Comparison of ENCODE assay signal across 8 cellular contexts in genomic region chr19:2977686-2978466, GRCh38. TPM values are rescaled to one million over a fixed set of nuclear protein-coding genes. Genes with fewer than 3 reads are reported as not detected.
DNase-seq lines count a peak whose midpoint lies in the region; ATAC-seq, FAIRE-seq and TF ChIP-seq lines count a peak whose summit lies in the region.

No MANE protein-coding gene starts in this region.

- no peak for FAIRE-seq in GM19239 (lab: Jason Lieb, UNC)

- peak overlapping the region in 1 of 59 donors; percentile 17 for H3K27ac ChIP-seq in dorsolateral prefrontal cortex
- H3K27ac ChIP-seq in prostate gland: peak overlapping the region in 1 of 2 donors; percentile 7

- DNase-seq in GM10266 (ENCODE audit: extremely low spot score): peak; percentile 30
- DNase-seq in LNCaP clone FGC (ENCODE audit: low read depth): no peak
- no peak for DNase-seq in dorsolateral prefrontal cortex
- no peak for DNase-seq in prostate gland (ENCODE audit: low spot score)
- DNase-seq in superior temporal gyrus (ENCODE audit: extremely low spot score): no peak
- DNase-seq in GM19239 (ENCODE audit: insufficient read length, low spot score): no peak
- no peak for DNase-seq in activated CD4-positive, CD25-positive, alpha-beta regulatory T cell treated with anti-CD3 and anti-CD28 coated beads, Interleukin-2, amount 50 U/mL, for 72 hours

- 54% methylated on average over 19 of the region's 19 CpGs for WGBS in prostate gland

- no peak for TF ChIP-seq CTCF in GM10266 (IDR thresholded peaks at IDR 0.05; ENCODE audit: control insufficient read depth, insufficient read depth, low read depth, missing control alignments)
- no peak for TF ChIP-seq CTCF in LNCaP clone FGC (IDR thresholded peaks at IDR 0.05; ENCODE audit: control insufficient read depth, extremely low read depth, insufficient read depth)
- TF ChIP-seq CTCF in dorsolateral prefrontal cortex (IDR thresholded peaks at IDR 0.05 in 54 of 56, conservative IDR thresholded peaks at IDR 0.05 in 2 of 56; ENCODE audit: low read depth in 1 of 56, partially characterized antibody in 56 of 56): no peak
- no peak for TF ChIP-seq CTCF in prostate gland (IDR thresholded peaks at IDR 0.05)

- intact Hi-C loops in dorsolateral prefrontal cortex (cut with DNase I): loop anchor here (1.0 to 5.0 kb wide), 2 partner anchors 54 to 59 kb away; no protein-coding TSS in a partner anchor
- intact Hi-C loops in prostate gland (cut with DNase I): loop anchor here (5.0 kb wide), 1 partner anchor 84 kb away; the partner anchor contains the start of gene TLE5

- peaks cover 8% of the 10 kb centered on the region for H3K4me1 ChIP-seq in prostate gland (replicated peaks)

- H3K27me3 ChIP-seq in dorsolateral prefrontal cortex (no peaks in the 10 kb centered on the region), prostate gland (replicated peaks; ENCODE audit: insufficient read depth) (no peaks in the 10 kb centered on the region)

- no peak for TF ChIP-seq POLR2A in prostate gland (IDR thresholded peaks at IDR 0.05)

- H3K9me3 ChIP-seq in prostate gland: no peaks in the 10 kb centered on the region

- no peak for ATAC-seq in GM18909 (IDR thresholded peaks at IDR 0.05; ENCODE audit: poor library complexity, unreplicated experiment)

- peak overlapping the region; percentile 69 for H3K4me3 ChIP-seq in LNCaP clone FGC (ENCODE audit: low read depth, low read length)
- H3K4me3 ChIP-seq in dorsolateral prefrontal cortex: peak overlapping the region in 47 of 59 donors; percentile 36 to 74 (median 61)
- peak overlapping the region; percentile 29 to 35 for H3K4me3 ChIP-seq in prostate gland

- no peaks in the 10 kb centered on the region for H3K36me3 ChIP-seq in prostate gland

RNA-seq across cellular contexts. Expression of gene TLE6, which starts 0.5 kb away (rescaled TPM):
- 1 to 10 TPM in 60 of 120 experiments, under 1 TPM in 54, not detected in 6; 0.23 to 3.4 (median 1.1) TPM for total RNA-seq in dorsolateral prefrontal cortex
- total RNA-seq in prostate gland: 1 to 10 TPM; 5.9 to 9.0 TPM

RNA-seq across cellular contexts. Expression of gene ZNF77, which starts 33.1 kb away (rescaled TPM):
- total RNA-seq in dorsolateral prefrontal cortex (1 to 10 TPM; 3.0 to 8.8 (median 4.8) TPM), prostate gland (1 to 10 TPM; 2.8 to 6.6 TPM)

RNA-seq across cellular contexts. Expression of gene TLE2, which starts 51.2 kb away (rescaled TPM):
- total RNA-seq in dorsolateral prefrontal cortex (10 to 100 TPM; 20.7 to 66.1 (median 34.1) TPM), prostate gland (10 to 100 TPM; 61.9 to 82.1 TPM)
